ENCODE assay signal across 8 cellular contexts in the genomic region with DNA sequence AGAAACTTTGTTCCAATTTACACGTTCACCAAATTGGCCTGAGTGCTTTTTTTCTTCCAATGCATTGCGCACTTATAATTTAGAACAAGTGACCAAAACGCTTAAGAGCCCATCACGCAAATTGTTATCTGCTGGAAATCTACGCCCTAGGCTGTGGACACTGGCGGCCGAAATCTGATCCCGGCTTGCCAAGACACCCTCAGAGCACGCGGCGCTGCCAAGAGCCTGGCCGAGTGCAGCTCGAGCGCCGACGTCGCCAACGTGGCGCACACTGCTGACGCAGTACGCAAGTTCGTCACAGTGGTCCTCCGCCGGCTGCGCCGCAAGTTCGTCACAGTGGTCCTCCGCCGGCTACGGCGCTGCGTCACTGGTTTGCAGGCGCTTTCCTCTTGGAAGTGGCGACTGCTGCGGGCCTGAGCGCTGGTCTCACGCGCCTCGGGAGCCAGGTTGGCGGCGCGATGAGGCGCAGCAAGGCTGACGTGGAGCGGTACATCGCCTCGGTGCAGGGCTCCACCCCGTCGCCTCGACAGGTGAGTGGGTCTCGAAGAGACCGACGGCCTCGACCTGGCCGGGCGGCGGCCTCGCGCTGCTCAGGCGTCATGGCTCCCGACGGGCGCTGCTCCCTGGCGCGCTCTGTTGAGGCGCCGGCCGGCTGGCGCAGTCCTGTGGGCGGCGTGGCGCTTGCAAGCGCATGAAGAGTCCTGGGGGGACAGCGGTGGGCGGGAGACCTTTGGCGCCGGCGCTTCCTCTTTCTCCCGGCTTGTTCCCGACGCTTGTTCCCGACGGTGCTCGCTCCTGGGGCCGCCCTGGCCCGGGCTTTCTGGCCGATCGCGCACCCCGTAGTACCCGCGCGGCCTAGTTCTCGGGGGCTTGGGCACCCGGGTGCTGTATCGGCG. TPM values are rescaled to one million over a fixed set of nuclear protein-coding genes. Genes with fewer than 3 reads are reported as not detected.
DNase-seq lines count a peak whose midpoint lies in the region; ATAC-seq lines count a peak whose summit lies in the region.

Gene RANBP2, plus strand, starts transcription at position 334 of the 896 bp plus-strand sequence. Its CDS starts 125 bp downstream, at position 459.

- ATAC-seq in GM19397 (IDR thresholded peaks at IDR 0.05; ENCODE audit: unreplicated experiment): peak; percentile 100
- ATAC-seq in HG03565 (IDR thresholded peaks at IDR 0.05; ENCODE audit: unreplicated experiment): peak; percentile 99
- ATAC-seq in left lobe of liver: peak; percentile 98

- DNase-seq in CD1c-positive myeloid dendritic cell (ENCODE audit: extremely low spot score) (peak; percentile 98), NCI-H748 treated with DMSO at 0.1 percent for 48 hours (lab: John Stamatoyannopoulos, UW) (peak; percentile 71), dedifferentiated amniotic fluid mesenchymal stem cell (ENCODE audit: extremely low spot score) (peak; percentile 96), left lobe of liver (ENCODE audit: low spot score) (peak; percentile 97)
- peak; percentile 89 for DNase-seq in activated CD4-positive, alpha-beta T cell treated with anti-CD3 and anti-CD28 coated beads, Interleukin-2, amount 50 U/mL, for 24 hours (ENCODE audit: low read depth in 1 of 2, low spot score in 1 of 2)
- peak; percentile 91 to 95 for DNase-seq in stimulated activated CD4-positive, alpha-beta T cell treated with anti-CD3 and anti-CD28 coated beads, Interleukin-2, amount 100 ng/mL, for 24 hours

RNA-seq across cellular contexts. Expression of gene RANBP2, which starts in this region (rescaled TPM):
- total RNA-seq in left lobe of liver: 37.7 TPM

Comparison
In these comparisons a context has a peak if more than half of its experiments do, and no peak if none do; other contexts are left out.
1. Peak in every context shown above with its lines: DNase-seq and ATAC-seq.